Comparison of ENCODE assay signal across 1 cellular context in the genomic region with DNA sequence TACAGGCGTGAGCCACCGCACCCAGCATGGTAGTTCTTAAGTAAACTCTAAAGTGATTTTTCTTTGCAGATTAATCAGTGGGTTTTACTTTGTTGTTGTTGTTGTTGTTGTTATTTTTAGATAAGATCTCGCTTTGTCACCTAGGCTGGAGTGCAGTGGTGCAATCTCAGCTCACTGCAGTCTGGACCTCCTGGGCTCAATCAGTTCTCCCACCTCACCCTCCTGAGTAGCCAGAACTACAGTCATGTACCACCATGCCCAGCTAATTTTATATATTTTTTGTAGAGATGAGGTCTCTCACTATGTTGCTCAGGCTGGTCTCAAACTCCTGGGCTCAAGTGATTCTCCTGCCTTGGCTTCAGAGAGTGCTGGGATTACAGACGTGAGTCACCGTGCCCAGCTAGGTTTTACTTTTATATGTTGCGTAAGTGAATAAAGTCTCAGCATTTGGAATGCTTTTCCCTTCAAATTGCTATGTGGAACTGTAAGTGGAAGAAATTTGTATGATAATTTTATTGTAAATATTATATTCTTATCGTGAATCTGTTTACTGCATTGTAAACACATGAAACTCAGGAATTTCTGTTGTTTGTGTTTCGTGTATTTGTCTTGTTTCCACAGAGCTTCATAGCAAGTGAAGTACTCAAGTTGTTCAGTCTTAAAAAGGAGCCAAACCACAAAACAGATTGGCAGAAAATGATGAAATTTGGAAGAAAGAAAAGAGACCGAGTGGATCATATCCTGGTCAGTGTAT.
TF ChIP-seq lines count a peak whose summit lies in the region.

No MANE protein-coding gene starts in this region.

TF ChIP-seq in K562, 482 proteins besides CTCF, POLR2A, EP300 and RAD21:
- TF ChIP-seq, protein P1, sequence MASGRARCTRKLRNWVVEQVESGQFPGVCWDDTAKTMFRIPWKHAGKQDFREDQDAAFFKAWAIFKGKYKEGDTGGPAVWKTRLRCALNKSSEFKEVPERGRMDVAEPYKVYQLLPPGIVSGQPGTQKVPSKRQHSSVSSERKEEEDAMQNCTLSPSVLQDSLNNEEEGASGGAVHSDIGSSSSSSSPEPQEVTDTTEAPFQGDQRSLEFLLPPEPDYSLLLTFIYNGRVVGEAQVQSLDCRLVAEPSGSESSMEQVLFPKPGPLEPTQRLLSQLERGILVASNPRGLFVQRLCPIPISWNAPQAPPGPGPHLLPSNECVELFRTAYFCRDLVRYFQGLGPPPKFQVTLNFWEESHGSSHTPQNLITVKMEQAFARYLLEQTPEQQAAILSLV (tag; IDR thresholded peaks at IDR 0.05), result no peak
- no peak for TF ChIP-seq CEBPG (CRISPR knock-in tag; IDR thresholded peaks at IDR 0.05)
- peak; percentile 42 to 73; a peak in 3 of 4 replicates for TF ChIP-seq CEBPG (tag; conservative IDR thresholded peaks at IDR 0.05 in 1 of 2, IDR thresholded peaks at IDR 0.05 in 1 of 2)
- peak; percentile 27; the same call in 1 of the 2 replicates for TF ChIP-seq CEBPB (tag; IDR thresholded peaks at IDR 0.05)
